In the genomic region with DNA sequence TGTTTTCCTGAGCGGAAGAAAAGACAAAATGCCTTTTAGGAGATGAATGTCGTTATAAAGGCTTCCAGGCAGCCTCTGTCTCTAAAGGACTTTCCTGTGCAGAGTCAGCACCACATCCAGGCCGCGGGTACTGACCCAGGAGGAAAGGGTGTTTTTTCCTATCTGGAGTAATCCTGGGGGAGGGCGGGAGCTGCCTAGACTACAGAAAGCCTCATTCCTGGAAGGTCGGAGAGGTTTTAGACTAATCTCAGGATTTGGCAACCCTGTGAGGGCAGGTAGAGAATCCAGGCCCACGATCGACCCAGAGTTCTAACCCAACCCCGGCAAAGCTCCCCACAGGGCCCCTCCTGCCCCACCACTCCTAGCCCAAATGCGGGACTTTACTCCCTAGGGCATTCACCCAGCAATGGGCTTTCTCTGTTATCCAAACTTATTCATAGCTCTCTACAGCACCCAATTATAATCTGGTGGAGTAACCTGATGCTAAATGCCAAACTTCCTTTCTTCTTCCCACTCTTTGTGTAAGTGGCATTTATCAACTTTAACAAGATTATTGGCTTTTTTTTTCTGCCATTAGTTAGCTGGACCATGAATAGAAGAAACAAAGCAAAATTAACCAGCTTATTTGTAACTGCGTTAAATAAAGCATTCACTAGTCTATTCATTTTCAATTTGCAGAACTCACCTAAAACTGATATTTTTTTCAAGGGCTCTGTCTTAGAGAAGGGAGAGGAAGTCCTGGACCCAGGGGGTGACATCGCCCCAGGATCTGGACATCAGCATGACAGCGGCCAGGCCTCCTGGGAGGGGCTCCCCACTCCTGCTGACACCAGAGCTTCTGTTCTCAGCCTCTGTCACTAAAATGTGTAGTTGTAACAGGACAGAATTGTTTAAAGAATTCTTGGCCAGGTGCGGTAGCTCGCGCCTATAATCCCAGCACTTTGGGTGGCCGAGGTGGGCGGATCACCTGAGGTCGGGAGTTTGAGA, we compare ENCODE assay signal across 10 cellular contexts. TPM values are rescaled to one million over a fixed set of nuclear protein-coding genes. Genes with fewer than 3 reads are reported as not detected.
DNase-seq lines count a peak whose midpoint lies in the region; ATAC-seq and TF ChIP-seq lines count a peak whose summit lies in the region.
"Had no signal": no experiment of that assay in that cellular context is flagged by ENCODE, and none has a peak within 500 bp of the region (broad histone marks: within the 10 kb centered on the region; RNA-seq: fewer than 3 reads in every experiment).

No MANE protein-coding gene starts in this region.

- peaks cover 71% of the 10 kb centered on the region for H3K27me3 Mint-ChIP-seq in CD4-positive, CD25-positive, alpha-beta regulatory T cell
- H3K27me3 Mint-ChIP-seq in glutamatergic neuron (ENCODE audit: unreplicated experiment): peaks cover 1% of the 10 kb centered on the region
- H3K27me3 Mint-ChIP-seq in osteocyte (ENCODE audit: unreplicated experiment): peaks cover 39% of the 10 kb centered on the region

- no peaks in the 10 kb centered on the region for H4K20me1 ChIP-seq in PC-3 (ENCODE audit: low read length)

- CTCF ChIA-PET in PC-3 (lab: Charles Lee): interaction anchor here (0.5 to 0.6 kb wide), 2 partner anchors 61 to 63 kb away, joined by 3 to 11 read pairs; no protein-coding TSS in a partner anchor

- POLR2A ChIA-PET in PC-3 (lab: Charles Lee; ENCODE audit: unreplicated experiment): no interaction called here

- ATAC-seq in CD4-positive, CD25-positive, alpha-beta regulatory T cell (ENCODE audit: low read depth in 2 of 2): no peak
- ATAC-seq in PC-3 (no peak), HG02571 (IDR thresholded peaks at IDR 0.05; ENCODE audit: unreplicated experiment) (no peak), HG03139 (IDR thresholded peaks at IDR 0.05; ENCODE audit: unreplicated experiment) (no peak)

- H2AFZ ChIP-seq in PC-3 (ENCODE audit: low read length): no peak overlapping the region

- BruUV-seq in PC-3 (replicated peaks; lab: Mats Ljungman, UMichigan): no TSS peak

- H3K4me1 ChIP-seq in CD4-positive, CD25-positive, alpha-beta regulatory T cell (ENCODE audit: control insufficient read depth, insufficient read depth, low read length, poor library complexity, severe bottlenecking): peaks cover 11% of the 10 kb centered on the region
- no peaks in the 10 kb centered on the region for H3K4me1 ChIP-seq in PC-3 (ENCODE audit: insufficient read depth, low read length)

- no peaks in the 10 kb centered on the region for H3K9me2 ChIP-seq in PC-3 (replicated peaks; ENCODE audit: low read length)

- H3K79me2 ChIP-seq in PC-3 (ENCODE audit: low read length): no peaks in the 10 kb centered on the region

- intact Hi-C loops in PC-3 (cut with micrococcal nuclease): loop anchor here (5.0 kb wide), 1 partner anchor 64 kb away; no protein-coding TSS in a partner anchor

- peaks cover 46% of the 10 kb centered on the region for H3K27me3 ChIP-seq in CD4-positive, CD25-positive, alpha-beta regulatory T cell (ENCODE audit: control insufficient read depth, insufficient read depth, low read length)
- no peaks in the 10 kb centered on the region for H3K27me3 ChIP-seq in PC-3 (ENCODE audit: low read length)

- H3K36me3 ChIP-seq in CD4-positive, CD25-positive, alpha-beta regulatory T cell (ENCODE audit: control insufficient read depth, insufficient read depth, low read length): no peaks in the 10 kb centered on the region
- H3K36me3 ChIP-seq in PC-3 (ENCODE audit: low read depth, low read length): no peaks in the 10 kb centered on the region

- H3F3A ChIP-seq in PC-3 (ENCODE audit: low read length, unreplicated experiment): no peaks in the 10 kb centered on the region

- no peak overlapping the region for H3K4me3 ChIP-seq in CD4-positive, CD25-positive, alpha-beta regulatory T cell (ENCODE audit: low read depth, low read length)
- peak overlapping the region; percentile 81; the same call in 1 of the 2 replicates for H3K4me3 ChIP-seq in PC-3 (ENCODE audit: low read length)

- H3K9me3 Mint-ChIP-seq in CD4-positive, CD25-positive, alpha-beta regulatory T cell: no peaks in the 10 kb centered on the region
- H3K9me3 Mint-ChIP-seq in glutamatergic neuron (ENCODE audit: unreplicated experiment): peaks cover 4% of the 10 kb centered on the region
- no peaks in the 10 kb centered on the region for H3K9me3 Mint-ChIP-seq in osteocyte (ENCODE audit: unreplicated experiment)

- TF ChIP-seq CTCF in PC-3 (conservative IDR thresholded peaks at IDR 0.05; ENCODE audit: low read depth, low read length) (no peak), glutamatergic neuron (IDR thresholded peaks at IDR 0.05; ENCODE audit: partially characterized antibody, unreplicated experiment) (no peak), osteocyte (IDR thresholded peaks at IDR 0.05) (no peak)

- H3K4me3 Mint-ChIP-seq in CD4-positive, CD25-positive, alpha-beta regulatory T cell: peak overlapping the region in 3 of 4 donors; percentile 58 to 84 (median 72)
- H3K4me3 Mint-ChIP-seq in glutamatergic neuron (ENCODE audit: unreplicated experiment) (peak overlapping the region; percentile 87), osteocyte (ENCODE audit: unreplicated experiment) (peak overlapping the region; percentile 66)

- H3K9me3 ChIP-seq in CD4-positive, CD25-positive, alpha-beta regulatory T cell (ENCODE audit: control insufficient read depth in 2 of 2, low read length in 2 of 2): no peaks in the 10 kb centered on the region
- no peaks in the 10 kb centered on the region for H3K9me3 ChIP-seq in PC-3 (ENCODE audit: low read length)

- no peak overlapping the region for H3K9ac ChIP-seq in PC-3 (ENCODE audit: low read length)

- H3K27ac Mint-ChIP-seq in CD4-positive, CD25-positive, alpha-beta regulatory T cell: no peak overlapping the region
- H3K27ac Mint-ChIP-seq in glutamatergic neuron (ENCODE audit: unreplicated experiment): no peak overlapping the region
- H3K27ac Mint-ChIP-seq in osteocyte (ENCODE audit: unreplicated experiment): no peak overlapping the region

- peaks cover 0 to 7% (median 0%) of the 10 kb centered on the region in 4 donors for H3K4me1 Mint-ChIP-seq in CD4-positive, CD25-positive, alpha-beta regulatory T cell
- H3K4me1 Mint-ChIP-seq in glutamatergic neuron (ENCODE audit: low read depth, unreplicated experiment) (peaks cover 8% of the 10 kb centered on the region), osteocyte (ENCODE audit: unreplicated experiment) (peaks cover 11% of the 10 kb centered on the region)

- no peaks in the 10 kb centered on the region for H3K36me3 Mint-ChIP-seq in CD4-positive, CD25-positive, alpha-beta regulatory T cell
- H3K36me3 Mint-ChIP-seq in glutamatergic neuron (ENCODE audit: unreplicated experiment): peaks cover 5% of the 10 kb centered on the region
- H3K36me3 Mint-ChIP-seq in osteocyte (ENCODE audit: unreplicated experiment): peaks cover 5% of the 10 kb centered on the region

- no peak for DNase-seq in CD4-positive, CD25-positive, alpha-beta regulatory T cell
- no peak for DNase-seq in PC-3
- no peak for DNase-seq in glutamatergic neuron
- DNase-seq in osteocyte (ENCODE audit: extremely low spot score, unreplicated experiment): no peak
- no peak for DNase-seq in UCSD-AML1 (lab: John Stamatoyannopoulos, UW; ENCODE audit: unreplicated experiment)
- DNase-seq in iPS-NIHi7 (ENCODE audit: extremely low spot score): no peak
- DNase-seq: NK-92 treated with Interleukin-12 subunit alpha and Interleukin-12 subunit beta, amount 100 ng/mL, for 24 hours; trophoblast cell had no signal

- H3K27ac ChIP-seq in CD4-positive, CD25-positive, alpha-beta regulatory T cell (ENCODE audit: insufficient read depth, low read length, poor library complexity, severe bottlenecking): no peak overlapping the region
- H3K27ac ChIP-seq in PC-3 (ENCODE audit: low read length): no peak overlapping the region

- peak overlapping the region; percentile 91 for H3K4me2 ChIP-seq in PC-3 (ENCODE audit: low read length)

RNA-seq across cellular contexts. Expression of a gene that starts 1.4 kb away (rescaled TPM):
- total RNA-seq in CD4-positive, CD25-positive, alpha-beta regulatory T cell: not detected
- not detected for polyA plus RNA-seq in CD4-positive, CD25-positive, alpha-beta regulatory T cell
- total RNA-seq in PC-3 (2014; rRNA removed) (1.1 and 1.6 TPM in 2 replicates), glutamatergic neuron (ENCODE audit: unreplicated experiment) (3.7 TPM), osteocyte (1.8 TPM in 2 replicates)
